Comparison of ENCODE assay signal across 13 cellular contexts in genomic region chr2:228377533-228377932, GRCh38.
"Had no signal": no experiment of that assay in that cellular context is flagged by ENCODE, and none has a peak within 500 bp of the region (broad histone marks: within the 10 kb centered on the region; RNA-seq: fewer than 3 reads in every experiment).

No MANE protein-coding gene starts in this region.

- H3K4me1 ChIP-seq: foreskin keratinocyte, prostate gland, sigmoid colon had no signal

- H3K4me3 Mint-ChIP-seq: activated CD8-positive, alpha-beta T cell treated with anti-CD3 and anti-CD28 coated beads, Interleukin-2, amount 10 ng/mL, durations not matched to agents 7 days and 5 days; activated naive CD8-positive, alpha-beta T cell treated with anti-CD3 and anti-CD28 coated beads, Interleukin-2, amount 10 ng/mL, durations not matched to agents 7 days and 5 days; nephron progenitor cell; stimulated activated naive B cell treated with anti-CD40 and anti-IgM and Interleukin-4, amounts not matched to agents 10 μg/mL and 1 μg/mL and 100 μg/mL, for 72 hours had no signal

- H3K36me3 ChIP-seq: prostate gland, sigmoid colon, transverse colon had no signal

- H3K27ac Mint-ChIP-seq: activated CD8-positive, alpha-beta T cell treated with anti-CD3 and anti-CD28 coated beads, Interleukin-2, amount 10 ng/mL, durations not matched to agents 7 days and 5 days; activated naive CD8-positive, alpha-beta T cell treated with anti-CD3 and anti-CD28 coated beads, Interleukin-2, amount 10 ng/mL, durations not matched to agents 7 days and 5 days; nephron progenitor cell; stimulated activated naive B cell treated with anti-CD40 and anti-IgM and Interleukin-4, amounts not matched to agents 10 μg/mL and 1 μg/mL and 100 μg/mL, for 72 hours had no signal

- H3K27me3 ChIP-seq: foreskin keratinocyte, sigmoid colon, transverse colon had no signal

- ATAC-seq: activated CD8-positive, alpha-beta T cell treated with anti-CD3 and anti-CD28 coated beads, Interleukin-2, amount 10 ng/mL, durations not matched to agents 7 days and 5 days; foreskin keratinocyte; stimulated activated naive B cell treated with anti-CD40 and anti-IgM and Interleukin-4, amounts not matched to agents 10 μg/mL and 1 μg/mL and 100 μg/mL, for 72 hours had no signal

- H3K9me3 ChIP-seq: prostate gland, sigmoid colon, transverse colon had no signal

- H3K36me3 Mint-ChIP-seq: activated naive CD8-positive, alpha-beta T cell treated with anti-CD3 and anti-CD28 coated beads, Interleukin-2, amount 10 ng/mL, durations not matched to agents 7 days and 5 days; stimulated activated naive B cell treated with anti-CD40 and anti-IgM and Interleukin-4, amounts not matched to agents 10 μg/mL and 1 μg/mL and 100 μg/mL, for 72 hours had no signal

- H3K27ac ChIP-seq: foreskin keratinocyte, prostate gland, sigmoid colon, transverse colon had no signal

- H3K27me3 Mint-ChIP-seq: activated naive CD8-positive, alpha-beta T cell treated with anti-CD3 and anti-CD28 coated beads, Interleukin-2, amount 10 ng/mL, durations not matched to agents 7 days and 5 days; stimulated activated naive B cell treated with anti-CD40 and anti-IgM and Interleukin-4, amounts not matched to agents 10 μg/mL and 1 μg/mL and 100 μg/mL, for 72 hours had no signal

- H3K4me3 ChIP-seq: prostate gland, sigmoid colon, transverse colon had no signal

- H3K4me1 Mint-ChIP-seq: activated naive CD8-positive, alpha-beta T cell treated with anti-CD3 and anti-CD28 coated beads, Interleukin-2, amount 10 ng/mL, durations not matched to agents 7 days and 5 days; nephron progenitor cell; stimulated activated naive B cell treated with anti-CD40 and anti-IgM and Interleukin-4, amounts not matched to agents 10 μg/mL and 1 μg/mL and 100 μg/mL, for 72 hours had no signal

- H3K9me3 Mint-ChIP-seq: activated naive CD8-positive, alpha-beta T cell treated with anti-CD3 and anti-CD28 coated beads, Interleukin-2, amount 10 ng/mL, durations not matched to agents 7 days and 5 days; nephron progenitor cell had no signal

- DNase-seq: activated CD8-positive, alpha-beta memory T cell treated with anti-CD3 and anti-CD28 coated beads, Interleukin-2, amount 50 U/mL, for 48 hours; activated CD8-positive, alpha-beta T cell treated with anti-CD3 and anti-CD28 coated beads, Interleukin-2, amount 10 ng/mL, durations not matched to agents 7 days and 5 days; activated naive CD8-positive, alpha-beta T cell treated with anti-CD3 and anti-CD28 coated beads, Interleukin-2, amount 10 ng/mL, durations not matched to agents 7 days and 5 days; aorta; foreskin keratinocyte; islet precursor cell; mesendoderm; nephron progenitor cell; sigmoid colon; stimulated activated CD4-positive, alpha-beta T cell treated with anti-CD3 and anti-CD28 coated beads, Interleukin-2, amount 100 ng/mL, for 24 hours; stimulated activated naive B cell treated with anti-CD40 and anti-IgM and Interleukin-4, amounts not matched to agents 10 μg/mL and 1 μg/mL and 100 μg/mL, for 72 hours; transverse colon had no signal
